27 cellular contexts compared by ENCODE assay signal in genomic region chr3:3085782-3086181, GRCh38.
DNase-seq lines count a peak whose midpoint lies in the region; ATAC-seq and TF ChIP-seq lines count a peak whose summit lies in the region.
"Had no signal": no experiment of that assay in that cellular context is flagged by ENCODE, and none has a peak within 500 bp of the region (broad histone marks: within the 10 kb centered on the region; RNA-seq: fewer than 3 reads in every experiment).

No MANE protein-coding gene starts in this region.

- peak overlapping the region; percentile 61 for H3K4me2 ChIP-seq in OCI-LY3 (ENCODE audit: low read length)
- H3K4me2 ChIP-seq: hepatocyte had no signal

- H3K4me3 ChIP-seq in OCI-LY3 (ENCODE audit: low read length) (no peak overlapping the region), coronary artery (no peak overlapping the region)
- H3K4me3 ChIP-seq: ascending aorta, hepatocyte, K562, lung, psoas muscle, sigmoid colon had no signal

- H3K36me3 ChIP-seq in OCI-LY3 (replicated peaks; ENCODE audit: low read depth, low read length) = no peaks in the 10 kb centered on the region
- H3K36me3 ChIP-seq: ascending aorta, sigmoid colon had no signal

- H3K9ac ChIP-seq in OCI-LY3 (ENCODE audit: low read length) = peak overlapping the region; percentile 15; the same call in 1 of the 2 replicates

- no peaks in the 10 kb centered on the region for H4K20me1 ChIP-seq in OCI-LY3 (ENCODE audit: insufficient read depth, low read length)

- H3K79me2 ChIP-seq in OCI-LY3 (ENCODE audit: low read length) = no peaks in the 10 kb centered on the region
- H3K79me2 ChIP-seq: hepatocyte had no signal

- no peak for TF ChIP-seq CTCF in OCI-LY3 (IDR thresholded peaks at IDR 0.05; ENCODE audit: low read depth, low read length)
- TF ChIP-seq CTCF in coronary artery (IDR thresholded peaks at IDR 0.05) = no peak

- no peak for DNase-seq in middle frontal gyrus (ENCODE audit: extremely low spot score, low spot score)
- no peak for DNase-seq in coronary artery (ENCODE audit: low spot score)
- no peak for DNase-seq in SKM-1 treated with dmso at 0.1 percent for 144 hours (lab: John Stamatoyannopoulos, UW; ENCODE audit: unreplicated experiment)
- no peak for DNase-seq in D341Med (ENCODE audit: low spot score)
- DNase-seq: activated CD4-positive, CD25-positive, alpha-beta regulatory T cell; activated gamma-delta T cell treated with Interleukin-2 at 50 U/mL for 16 hours; activated naive CD8-positive, alpha-beta T cell treated with anti-CD3 and anti-CD28 coated beads, Interleukin-2, amount 10 ng/mL, durations not matched to agents 7 days and 5 days; activated T-cell treated with anti-CD3 and anti-CD28 coated beads, Interleukin-2, amount 50 U/mL, for 48 hours; Calu3; DMS79 treated with DMSO at 0.1 percent for 48 hours; effector CD4-positive, alpha-beta T cell; GDM1; NCI-H1930; NCI-H524 treated with DMSO at 0.1 percent for 48 hours; PC-3; psoas muscle; sigmoid colon; stimulated activated CD4-positive, alpha-beta T cell treated with anti-CD3 and anti-CD28 coated beads, Interleukin-4, amount 100 ng/mL, for 4 hours had no signal

- ATAC-seq in GM18502 (IDR thresholded peaks at IDR 0.05; ENCODE audit: poor library complexity, unreplicated experiment) = peak; percentile 29
- ATAC-seq in GM18907 (IDR thresholded peaks at IDR 0.05; ENCODE audit: unreplicated experiment) = peak; percentile 38
- ATAC-seq in HG02973 (IDR thresholded peaks at IDR 0.05; ENCODE audit: unreplicated experiment) = peak; percentile 30
- ATAC-seq: K562; natural killer cell treated with Interleukin-12 subunit alpha and Interleukin-12 subunit beta and Interleukin-15 and Interleukin-18, amount 100 ng/mL, for 72 hours; PC-3; psoas muscle had no signal

- H2AFZ ChIP-seq in OCI-LY3 (ENCODE audit: low read depth, low read length) = no peak overlapping the region
- H2AFZ ChIP-seq: hepatocyte had no signal

- H3K27ac ChIP-seq in OCI-LY3 (ENCODE audit: low read length) (peak overlapping the region; percentile 68), coronary artery (no peak overlapping the region)
- H3K27ac ChIP-seq: ascending aorta, hepatocyte, psoas muscle, sigmoid colon had no signal

- H3K27me3 ChIP-seq in OCI-LY3 (ENCODE audit: low read depth, low read length) = no peaks in the 10 kb centered on the region
- H3K27me3 ChIP-seq: ascending aorta, hepatocyte, sigmoid colon had no signal

- H3K9me3 ChIP-seq in OCI-LY3 (ENCODE audit: insufficient read depth, low read length) = peaks cover 4% of the 10 kb centered on the region; the same call in 1 of the 2 replicates
- H3K9me3 ChIP-seq: ascending aorta, psoas muscle, sigmoid colon had no signal

- peaks cover 90% of the 10 kb centered on the region for H3K4me1 ChIP-seq in OCI-LY3 (ENCODE audit: low read length)
- H3K4me1 ChIP-seq: ascending aorta, sigmoid colon had no signal
